12 cellular contexts compared by ENCODE assay signal in the genomic region with DNA sequence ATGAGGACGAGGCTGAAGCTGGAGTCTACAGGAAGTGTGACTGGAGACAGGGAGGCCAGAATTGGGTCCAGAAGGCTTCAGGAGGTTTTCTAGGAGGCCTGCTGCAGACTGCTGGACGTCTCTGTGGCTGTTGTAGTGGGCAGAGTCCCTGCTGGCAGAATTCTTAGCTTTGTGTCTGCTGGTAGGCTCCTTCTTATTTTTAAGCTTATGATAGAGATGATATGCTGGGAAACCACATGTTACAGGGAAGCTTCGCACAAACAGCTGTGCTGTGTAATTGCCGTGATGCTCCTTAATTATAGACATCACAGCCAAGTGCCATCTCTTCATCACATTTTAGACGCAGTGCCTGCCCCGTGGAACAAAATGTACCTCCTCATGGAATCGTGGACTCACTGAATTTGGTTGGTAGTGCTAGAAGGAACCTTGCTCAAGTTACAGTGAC.
DNase-seq lines count a peak whose midpoint lies in the region; ATAC-seq and TF ChIP-seq lines count a peak whose summit lies in the region.
"Had no signal": no experiment of that assay in that cellular context is flagged by ENCODE, and none has a peak within 500 bp of the region (broad histone marks: within the 10 kb centered on the region; RNA-seq: fewer than 3 reads in every experiment).

No MANE protein-coding gene starts in this region.

- H3K79me2 ChIP-seq in SK-N-SH (ENCODE audit: insufficient read depth): no peaks in the 10 kb centered on the region

- H3K9me2 ChIP-seq in SK-N-SH: no peaks in the 10 kb centered on the region

- H3F3A ChIP-seq in SK-N-SH (replicated peaks; ENCODE audit: insufficient read depth): peaks cover 11% of the 10 kb centered on the region

- TF ChIP-seq CTCF in SK-N-SH (IDR thresholded peaks at IDR 0.05): no peak

- H3K9ac ChIP-seq in SK-N-SH: no peak overlapping the region
- no peak overlapping the region for H3K9ac ChIP-seq in rectal smooth muscle tissue (ENCODE audit: low read length)

- no peaks in the 10 kb centered on the region for H3K9me3 ChIP-seq in SK-N-SH
- H3K9me3 ChIP-seq: upper lobe of left lung had no signal

- H3K27me3 ChIP-seq in SK-N-SH (ENCODE audit: insufficient read depth): no peaks in the 10 kb centered on the region
- no peaks in the 10 kb centered on the region for H3K27me3 ChIP-seq in rectal smooth muscle tissue (ENCODE audit: control insufficient read depth, insufficient read depth, low read length)
- H3K27me3 ChIP-seq: foreskin keratinocyte, upper lobe of left lung had no signal

- H3K4me1 ChIP-seq in SK-N-SH (ENCODE audit: control insufficient read depth in 1 of 2, insufficient read depth in 2 of 2, low read depth in 1 of 2, low read length in 1 of 2) (peaks cover 11 to 40% of the 10 kb centered on the region in 2 experiments; a peak in 3 of 4 replicates), rectal smooth muscle tissue (ENCODE audit: control insufficient read depth, insufficient read depth, low read length) (peaks cover 2% of the 10 kb centered on the region)
- H3K4me1 ChIP-seq: upper lobe of left lung had no signal

- ATAC-seq in Right ventricle myocardium superior (ENCODE audit: poor library complexity) (peak; percentile 57), HG03097 (IDR thresholded peaks at IDR 0.05; ENCODE audit: low FRiP score, unreplicated experiment) (no peak)

- no peak overlapping the region for H3K4me3 ChIP-seq in SK-N-SH (ENCODE audit: low read depth in 2 of 2, low read length in 1 of 2)
- no peak overlapping the region for H3K4me3 ChIP-seq in rectal smooth muscle tissue (ENCODE audit: low read length)
- H3K4me3 ChIP-seq: upper lobe of left lung had no signal

- CTCF ChIA-PET in SK-N-SH (lab: Yijun Ruan, JAX): interaction anchor here (1.2 to 2.4 kb wide), 3 partner anchors 11 to 22 kb away, joined by 5 to 6 read pairs (median 5); no protein-coding TSS in a partner anchor

- POLR2A ChIA-PET in SK-N-SH (lab: Yijun Ruan, JAX): no interaction called here

- no peak for TF ChIP-seq RAD21 in SK-N-SH (IDR thresholded peaks at IDR 0.05; ENCODE audit: low read length)

- no peaks in the 10 kb centered on the region for H4K20me1 ChIP-seq in SK-N-SH (ENCODE audit: insufficient read depth)

- DNase-seq in EH (ENCODE audit: low read depth): peak; percentile 49
- DNase-seq in SK-N-SH: no peak
- no peak for DNase-seq in Right ventricle myocardium superior
- DNase-seq in globus pallidus (ENCODE audit: low spot score): no peak
- DNase-seq in cortex of kidney (lab: John Stamatoyannopoulos, UW): no peak
- no peak for DNase-seq in NCI-H2107 treated with DMSO at 0.1 percent for 48 hours (lab: John Stamatoyannopoulos, UW; ENCODE audit: unreplicated experiment)
- DNase-seq: activated CD4-positive, alpha-beta T cell treated with anti-CD3 and anti-CD28 coated beads for 1 hour; foreskin keratinocyte; NCI-H774; upper lobe of left lung had no signal

- H3K4me2 ChIP-seq in SK-N-SH: peak overlapping the region; percentile 29

- H3K27ac ChIP-seq in SK-N-SH (ENCODE audit: low read depth in 2 of 2, low read length in 1 of 2) (peak overlapping the region; percentile 50 to 82), rectal smooth muscle tissue (ENCODE audit: low read depth, low read length) (peak overlapping the region; percentile 46)
- H3K27ac ChIP-seq: foreskin keratinocyte, upper lobe of left lung had no signal

- TF ChIP-seq EP300 in SK-N-SH (IDR thresholded peaks at IDR 0.05; ENCODE audit: borderline replicate concordance in 1 of 2, low read depth in 1 of 2, low read length in 1 of 2): no peak

- intact Hi-C loops in Right ventricle myocardium superior (cut with DNase I): no loop called here

- no peak overlapping the region for H2AFZ ChIP-seq in SK-N-SH (ENCODE audit: low read depth)

- 58% methylated on average over 7 of the region's 7 CpGs for WGBS in SK-N-SH (ENCODE audit: low lambda C conversion rate)

- H3K36me3 ChIP-seq in SK-N-SH (replicated peaks in 1 of 2; ENCODE audit: control insufficient read depth in 1 of 2, insufficient read depth in 2 of 2, low read length in 1 of 2) (no peaks in the 10 kb centered on the region), rectal smooth muscle tissue (ENCODE audit: control insufficient read depth, insufficient read depth, low read length) (no peaks in the 10 kb centered on the region)
- H3K36me3 ChIP-seq: upper lobe of left lung had no signal

TF ChIP-seq in SK-N-SH, 30 proteins besides CTCF, POLR2A, EP300 and RAD21:
- TF ChIP-seq, protein P1, sequence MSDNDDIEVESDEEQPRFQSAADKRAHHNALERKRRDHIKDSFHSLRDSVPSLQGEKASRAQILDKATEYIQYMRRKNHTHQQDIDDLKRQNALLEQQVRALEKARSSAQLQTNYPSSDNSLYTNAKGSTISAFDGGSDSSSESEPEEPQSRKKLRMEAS (IDR thresholded peaks at IDR 0.05; ENCODE audit: low read depth): no peak
TF ChIP-seq in SK-N-SH: peak in this region for 0.
